11 cellular contexts compared by ENCODE assay signal in the genomic region with DNA sequence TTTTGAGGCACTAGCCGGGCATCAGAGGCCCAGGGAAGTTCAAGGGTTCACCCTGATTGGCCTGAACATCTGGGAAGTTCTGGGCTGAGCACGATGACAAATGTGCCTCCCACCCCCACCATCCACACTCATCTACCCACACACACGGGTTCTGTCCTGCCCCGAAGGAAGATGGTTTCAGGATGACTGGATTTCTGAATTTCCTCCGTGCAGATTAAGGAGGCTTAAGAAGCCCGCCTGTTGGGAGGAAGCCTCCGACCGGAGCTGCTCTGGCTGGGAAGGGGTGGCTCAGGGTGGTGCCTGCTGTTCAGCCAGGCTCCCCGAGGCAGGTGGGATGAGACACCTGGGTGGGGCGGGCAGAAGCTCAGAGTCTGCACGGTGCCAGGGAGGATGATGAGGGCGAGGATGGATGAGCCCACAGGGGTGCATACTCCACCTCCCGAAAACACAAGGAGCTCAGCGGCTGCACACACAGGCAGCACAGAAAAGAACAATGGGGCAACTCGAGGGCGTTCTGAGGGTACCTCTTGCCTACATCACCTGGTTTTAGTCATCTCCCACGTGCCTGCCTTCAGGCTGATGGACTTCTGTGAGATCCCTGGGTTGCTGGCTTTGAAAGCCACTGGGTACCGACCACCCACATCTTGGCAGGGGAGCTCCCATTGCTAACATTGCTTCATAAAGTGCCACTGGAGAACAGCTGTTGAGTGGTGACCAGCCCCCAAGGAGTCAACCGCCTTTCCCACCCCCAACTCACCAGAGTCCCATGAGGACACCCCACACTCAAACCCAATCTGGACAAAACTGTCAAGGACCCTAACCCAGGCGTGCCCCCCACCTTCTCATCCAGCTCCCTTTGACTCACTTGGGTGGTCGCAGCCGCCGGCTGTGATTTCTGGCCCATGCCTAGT. TPM values are rescaled to one million over a fixed set of nuclear protein-coding genes. Genes with fewer than 3 reads are reported as not detected.
DNase-seq lines count a peak whose midpoint lies in the region; ATAC-seq and TF ChIP-seq lines count a peak whose summit lies in the region.
"Had no signal": no experiment of that assay in that cellular context is flagged by ENCODE, and none has a peak within 500 bp of the region (broad histone marks: within the 10 kb centered on the region; RNA-seq: fewer than 3 reads in every experiment).

No MANE protein-coding gene starts in this region.

- no peaks in the 10 kb centered on the region for H3K36me3 ChIP-seq in BJ (ENCODE audit: control insufficient read depth, insufficient read depth, low read length)
- H3K36me3 ChIP-seq in mammary epithelial cell (ENCODE audit: insufficient read depth, low read length): no peaks in the 10 kb centered on the region
- no peaks in the 10 kb centered on the region for H3K36me3 ChIP-seq in left lung

- TSS peak; percentile 71 for BruUV-seq in mammary epithelial cell (replicated peaks; lab: Mats Ljungman, UMichigan)

- H3K4me2 ChIP-seq in mammary epithelial cell (ENCODE audit: insufficient read depth, low read depth, low read length): peak overlapping the region; percentile 27
- H3K4me2 ChIP-seq: KMS-11 had no signal

- H3K36me3 Mint-ChIP-seq in HFFc6 (ENCODE audit: low read depth) (no peaks in the 10 kb centered on the region), mesothelial cell of epicardium (no peaks in the 10 kb centered on the region)
- H3K36me3 Mint-ChIP-seq: brain had no signal

- H3K79me2 ChIP-seq in mammary epithelial cell (ENCODE audit: insufficient read depth, low read length): no peaks in the 10 kb centered on the region

- no peak for ATAC-seq in left lung

- H3K4me3 Mint-ChIP-seq in HFFc6: peak overlapping the region; percentile 75
- no peak overlapping the region for H3K4me3 Mint-ChIP-seq in mesothelial cell of epicardium
- H3K4me3 Mint-ChIP-seq: brain, neural crest cell had no signal

- no peak for TF ChIP-seq CTCF in BJ (IDR thresholded peaks at IDR 0.05; ENCODE audit: insufficient read depth, low read depth, low read length)
- TF ChIP-seq CTCF in HFFc6 (IDR thresholded peaks at IDR 0.05): no peak
- TF ChIP-seq CTCF in mammary epithelial cell (conservative IDR thresholded peaks at IDR 0.05 in 1 of 2, IDR thresholded peaks at IDR 0.05 in 1 of 2; ENCODE audit: extremely low read depth in 1 of 2, insufficient read depth in 1 of 2, low read depth in 1 of 2, low read length in 2 of 2): no peak
- no peak for TF ChIP-seq CTCF in mesothelial cell of epicardium (IDR thresholded peaks at IDR 0.05; ENCODE audit: unreplicated experiment)
- TF ChIP-seq CTCF in left lung (IDR thresholded peaks at IDR 0.05): no peak

- in situ Hi-C loops in mammary epithelial cell (cut with MboI; ENCODE audit: low sequenced_read_pairs in 2 of 2): no loop called here

- H3K4me1 Mint-ChIP-seq in HFFc6 (ENCODE audit: low read depth): peaks cover 49% of the 10 kb centered on the region
- peaks cover 54% of the 10 kb centered on the region for H3K4me1 Mint-ChIP-seq in mesothelial cell of epicardium

- peak; percentile 73 for DNase-seq in BJ (ENCODE audit: low read depth)
- DNase-seq in HFFc6: peak; percentile 81
- DNase-seq in mammary epithelial cell: peak; percentile 100
- DNase-seq in mesothelial cell of epicardium (ENCODE audit: low spot score in 2 of 2, unreplicated experiment in 2 of 2): no peak
- no peak for DNase-seq in COR-L47 (lab: John Stamatoyannopoulos, UW)
- no peak for DNase-seq in SIG-M5 treated with dmso at 0.1 percent for 504 hours (lab: John Stamatoyannopoulos, UW; ENCODE audit: unreplicated experiment)
- DNase-seq in activated CD4-positive, CD25-positive, alpha-beta regulatory T cell treated with anti-CD3 and anti-CD28 coated beads, Interleukin-2, amount 50 U/mL, for 72 hours: no peak
- DNase-seq in left lung: no peak

- WGBS in mammary epithelial cell (ENCODE audit: low coverage, missing lambda C conversion rate): 29% methylated on average over 9 of the region's 23 CpGs

- POLR2A ChIA-PET in BJ (lab: Charles Lee): interaction anchor here (0.5 to 0.9 kb wide), 4 partner anchors 17 to 1026 kb away, joined by 3 to 4 read pairs (median 3); no protein-coding TSS in a partner anchor

- H3K9me3 Mint-ChIP-seq in HFFc6 (no peaks in the 10 kb centered on the region), mesothelial cell of epicardium (no peaks in the 10 kb centered on the region)

- H3K27me3 Mint-ChIP-seq in HFFc6 (ENCODE audit: insufficient read depth) (peaks cover 2% of the 10 kb centered on the region; the same call in 1 of the 2 replicates), mesothelial cell of epicardium (ENCODE audit: low read depth) (no peaks in the 10 kb centered on the region)
- H3K27me3 Mint-ChIP-seq: brain had no signal

- no peaks in the 10 kb centered on the region for H3K27me3 ChIP-seq in BJ (ENCODE audit: control insufficient read depth, insufficient read depth, low read length)
- H3K27me3 ChIP-seq in mammary epithelial cell (ENCODE audit: insufficient read depth, low read length): no peaks in the 10 kb centered on the region
- no peaks in the 10 kb centered on the region for H3K27me3 ChIP-seq in left lung

- H3K9ac ChIP-seq in mammary epithelial cell (ENCODE audit: insufficient read depth, low read length): peak overlapping the region; percentile 90
- H3K9ac ChIP-seq: KMS-11 had no signal

- H3K4me3 ChIP-seq in BJ (ENCODE audit: low read depth, low read length) (no peak overlapping the region), mammary epithelial cell (replicated peaks in 1 of 3; ENCODE audit: insufficient read depth in 1 of 3, low read depth in 2 of 3, low read length in 3 of 3) (no peak overlapping the region), left lung (no peak overlapping the region)

- peak overlapping the region; percentile 100 for H3K27ac ChIP-seq in mammary epithelial cell (ENCODE audit: insufficient read depth, low read depth, low read length)
- H3K27ac ChIP-seq in left lung: no peak overlapping the region
- H3K27ac ChIP-seq: KMS-11 had no signal

- peak overlapping the region; percentile 97 for H3K27ac Mint-ChIP-seq in HFFc6
- peak overlapping the region; percentile 77 for H3K27ac Mint-ChIP-seq in mesothelial cell of epicardium

- H3K9me3 ChIP-seq in mammary epithelial cell (replicated peaks; ENCODE audit: insufficient read depth, low read length) (no peaks in the 10 kb centered on the region), left lung (no peaks in the 10 kb centered on the region)

- H2AFZ ChIP-seq in mammary epithelial cell (ENCODE audit: low read depth, low read length): no peak overlapping the region

- dilution Hi-C loops in mammary epithelial cell (cut with HindIII; ENCODE audit: low sequenced_read_pairs): no loop called here

- H4K20me1 ChIP-seq in mammary epithelial cell (ENCODE audit: insufficient read depth, low read length): no peaks in the 10 kb centered on the region

- CTCF ChIA-PET in BJ (lab: Yijun Ruan, JAX) (interaction anchor here (1.3 to 1.5 kb wide), 2 partner anchors 17 to 57 kb away, joined by 4 to 9 read pairs; no protein-coding TSS in a partner anchor), mammary epithelial cell (lab: Charles Lee; ENCODE audit: low non-redundant PET) (no interaction called here)

- H3K4me1 ChIP-seq in mammary epithelial cell (ENCODE audit: insufficient read depth, low read length) (peaks cover 44% of the 10 kb centered on the region), left lung (peaks cover 0 to 3% of the 10 kb centered on the region in 2 donors)

- intact Hi-C loops in mammary epithelial cell (cut with micrococcal nuclease): loop anchor here (1.0 to 5.0 kb wide), 8 partner anchors 15 to 124 kb away; no protein-coding TSS in a partner anchor
- intact Hi-C loops in left lung (cut with DNase I): no loop called here

RNA-seq across cellular contexts. Expression of a gene that starts 41.2 kb away (rescaled TPM):
- polyA plus RNA-seq in BJ (2011; rRNA removed) (not detected in 2 replicates), mammary epithelial cell (42.3 TPM)
- polyA minus RNA-seq in BJ (2011; rRNA and poly(A)+ RNA removed): not detected in 2 replicates
- not detected for total RNA-seq in HFFc6 (2021; fragmentation: NEBNext Ultra II Directional; extraction: Animal tissue kit (Norgen Biotek cat#: 25700))
- total RNA-seq in mammary epithelial cell (100 to 1,000 TPM; 173 to 704 TPM), mesothelial cell of epicardium (0.07 TPM in 1 of 3 replicates, not detected in the others), left lung (not detected)
- polyA minus RNA-seq in mammary epithelial cell: 6.0 TPM
- total RNA-seq: neural crest cell had no signal

Comparison
In these comparisons a context has a peak if more than half of its experiments do, and no peak if none do; other contexts are left out.
1. DNase-seq: peak in BJ (single experiment), HFFc6 (single experiment) and mammary epithelial cell (single experiment); none in mesothelial cell of epicardium (0 of 2), COR-L47 (single experiment), SIG-M5 treated with dmso at 0.1 percent for 504 hours (single experiment), activated CD4-positive, CD25-positive, alpha-beta regulatory T cell treated with anti-CD3 and anti-CD28 coated beads, Interleukin-2, amount 50 U/mL, for 72 hours (single experiment) and left lung (0 of 2).
2. RNA of a gene that starts 41.2 kb away (total RNA-seq): 173 to 704 TPM in mammary epithelial cell; 0.07 TPM in mesothelial cell of epicardium, not detected in HFFc6 and not detected in left lung; every median in the first group is over 100 times any median in the second.